22 cellular contexts compared by ENCODE assay signal in genomic region chr17:56112086-56112485, GRCh38. TPM values are rescaled to one million over a fixed set of nuclear protein-coding genes. Genes with fewer than 3 reads are reported as not detected.
A peak's percentile ranks its signal among the peaks of the same experiment; 100 is the strongest.
DNase-seq lines count a peak whose midpoint lies in the region; ATAC-seq and TF ChIP-seq lines count a peak whose summit lies in the region.
"Had no signal": no experiment of that assay in that cellular context is flagged by ENCODE, and none has a peak within 500 bp of the region (broad histone marks: within the 10 kb centered on the region; RNA-seq: fewer than 3 reads in every experiment).

No MANE protein-coding gene starts in this region.

- H3K4me2 ChIP-seq in skeletal muscle satellite cell (ENCODE audit: low read length): peak overlapping the region; percentile 32

- no peaks in the 10 kb centered on the region for H3K9me3 Mint-ChIP-seq in Calu3 (ENCODE audit: low read depth, unreplicated experiment)
- H3K9me3 Mint-ChIP-seq: CD4-positive, CD25-positive, alpha-beta regulatory T cell; neural crest cell; type B pancreatic cell had no signal

- no TSS peak for BruUV-seq in Calu3 (replicated peaks; lab: Mats Ljungman, UMichigan)

- peaks cover 76% of the 10 kb centered on the region for H3K4me1 Mint-ChIP-seq in Calu3 (ENCODE audit: low read depth, unreplicated experiment)
- H3K4me1 Mint-ChIP-seq: CD4-positive, CD25-positive, alpha-beta regulatory T cell; neural crest cell had no signal

- no peak overlapping the region for H3K27ac Mint-ChIP-seq in Calu3 (ENCODE audit: unreplicated experiment)
- H3K27ac Mint-ChIP-seq: CD4-positive, CD25-positive, alpha-beta regulatory T cell; type B pancreatic cell had no signal

- no peaks in the 10 kb centered on the region for H3K36me3 ChIP-seq in MG63
- H3K36me3 ChIP-seq in skeletal muscle satellite cell (ENCODE audit: insufficient read depth, low read length): no peaks in the 10 kb centered on the region
- H3K36me3 ChIP-seq: ascending aorta, heart right ventricle had no signal

- intact Hi-C loops in Calu3 (cut with micrococcal nuclease; ENCODE audit: unreplicated experiment): no loop called here

- no peak overlapping the region for H3K9ac ChIP-seq in skeletal muscle satellite cell (ENCODE audit: low read depth, low read length)

- ATAC-seq in GM21737 (IDR thresholded peaks at IDR 0.05; ENCODE audit: unreplicated experiment): no peak
- ATAC-seq: heart right ventricle; Panc1; stimulated activated naive CD8-positive, alpha-beta T cell treated with anti-CD3 and anti-CD28 coated beads, Interleukin-15, Interleukin-2, amounts not matched to agents 100 U/mL and 50 U/mL, for 24 hours had no signal

- H3K9me3 ChIP-seq in MG63 (no peaks in the 10 kb centered on the region; the same call in 1 of the 2 replicates), skeletal muscle satellite cell (replicated peaks; ENCODE audit: low read length) (no peaks in the 10 kb centered on the region)
- H3K9me3 ChIP-seq: ascending aorta, heart right ventricle had no signal

- no peaks in the 10 kb centered on the region for H3K27me3 Mint-ChIP-seq in Calu3 (ENCODE audit: unreplicated experiment)

- H3K36me3 Mint-ChIP-seq in Calu3 (ENCODE audit: insufficient read depth, unreplicated experiment): peaks cover 14% of the 10 kb centered on the region
- H3K36me3 Mint-ChIP-seq: CD4-positive, CD25-positive, alpha-beta regulatory T cell; type B pancreatic cell had no signal

- DNase-seq in DMS53 (lab: John Stamatoyannopoulos, UW) (peak; percentile 2), DMS53 treated with DMSO at 0.1 percent for 48 hours (lab: John Stamatoyannopoulos, UW; ENCODE audit: unreplicated experiment) (no peak), MG63 (peak; percentile 41), fibroblast of mammary gland (ENCODE audit: low read depth) (peak; percentile 87), DMS153 treated with DMSO at 0.1 percent for 48 hours (lab: John Stamatoyannopoulos, UW; ENCODE audit: unreplicated experiment) (no peak), Calu3 (no peak)
- DNase-seq: activated gamma-delta T cell; CD4-positive, CD25-positive, alpha-beta regulatory T cell; cortex of kidney; heart right ventricle; KG1; kidney glomerular epithelial cell; NCI-H1105; NCI-H2171; NCI-H748 treated with DMSO at 0.1 percent for 48 hours; stimulated activated naive CD8-positive, alpha-beta T cell treated with anti-CD3 and anti-CD28 coated beads, Interleukin-15, Interleukin-2, amounts not matched to agents 100 U/mL and 50 U/mL, for 24 hours had no signal

- CTCF ChIA-PET in Calu3 (lab: Charles Lee): interaction anchor here (1.1 kb wide), 1 partner anchor 17 kb away, joined by 4 read pairs; no protein-coding TSS in a partner anchor

- H3K4me3 Mint-ChIP-seq in Calu3 (ENCODE audit: low read depth, unreplicated experiment): no peak overlapping the region
- H3K4me3 Mint-ChIP-seq: CD4-positive, CD25-positive, alpha-beta regulatory T cell; neural crest cell; type B pancreatic cell had no signal

- no peak overlapping the region for H3K4me3 ChIP-seq in MG63
- H3K4me3 ChIP-seq in fibroblast of mammary gland (ENCODE audit: control insufficient read depth, low read depth, low read length): no peak overlapping the region
- H3K4me3 ChIP-seq in skeletal muscle satellite cell (ENCODE audit: low read length): no peak overlapping the region
- H3K4me3 ChIP-seq: ascending aorta, heart right ventricle had no signal

- TF ChIP-seq CTCF in fibroblast of mammary gland (conservative IDR thresholded peaks at IDR 0.05; ENCODE audit: control insufficient read depth, insufficient read depth, low read depth, low read length) (no peak), Calu3 (IDR thresholded peaks at IDR 0.05; ENCODE audit: unreplicated experiment) (no peak)

- peaks cover 11% of the 10 kb centered on the region for H3K4me1 ChIP-seq in skeletal muscle satellite cell (ENCODE audit: control insufficient read depth, insufficient read depth, low read length)
- H3K4me1 ChIP-seq: ascending aorta, heart right ventricle had no signal

- no peaks in the 10 kb centered on the region for H3K27me3 ChIP-seq in MG63
- H3K27me3 ChIP-seq in skeletal muscle satellite cell (ENCODE audit: control insufficient read depth, insufficient read depth, low read length): no peaks in the 10 kb centered on the region
- H3K27me3 ChIP-seq: ascending aorta had no signal

RNA-seq across cellular contexts. Expression of gene ANKFN1, which starts 41.2 kb away (rescaled TPM):
- total RNA-seq in MG63 (2014; rRNA removed; shearing (Covaris generic); ENCODE audit: low replicate concordance): 6.0 and 7.0 TPM in 2 replicates
- not detected in 2 replicates for total RNA-seq in skeletal muscle satellite cell (2012; rRNA removed)
- total RNA-seq in Calu3 (2022): not detected in 2 replicates
- total RNA-seq: ascending aorta; CD4-positive, CD25-positive, alpha-beta regulatory T cell had no signal

Comparison
In these comparisons a context has a peak if more than half of its experiments do, and no peak if none do; other contexts are left out.
1. DNase-seq: peak in DMS53 (single experiment), MG63 (single experiment) and fibroblast of mammary gland (single experiment); none in DMS53 treated with DMSO at 0.1 percent for 48 hours (single experiment), DMS153 treated with DMSO at 0.1 percent for 48 hours (single experiment) and Calu3 (single experiment).